Comparison of ENCODE assay signal across 26 cellular contexts in genomic region chr2:105125920-105126319, GRCh38.
"Had no signal": no experiment of that assay in that cellular context is flagged by ENCODE, and none has a peak within 500 bp of the region (broad histone marks: within the 10 kb centered on the region; RNA-seq: fewer than 3 reads in every experiment).

No MANE protein-coding gene starts in this region.

- H3K27me3 ChIP-seq: brain microvascular endothelial cell, right atrium auricular region, testis, transverse colon, uterus had no signal

- H3K36me3 ChIP-seq: brain microvascular endothelial cell, gastroesophageal sphincter, right atrium auricular region, transverse colon, uterus had no signal

- ATAC-seq: gastroesophageal sphincter; naive thymus-derived CD4-positive, alpha-beta T cell had no signal

- H3K4me3 ChIP-seq: coronary artery, dorsolateral prefrontal cortex, gastroesophageal sphincter, right atrium auricular region, testis, transverse colon, uterus had no signal

- FAIRE-seq: astrocyte had no signal

- H3K27ac Mint-ChIP-seq: activated CD4-positive, alpha-beta memory T cell treated with anti-CD3 and anti-CD28 coated beads, Interleukin-2, amount 10 ng/mL, durations not matched to agents 7 days and 5 days; activated CD4-positive, alpha-beta T cell treated with anti-CD3 and anti-CD28 coated beads, Interleukin-2, amount 10 ng/mL, durations not matched to agents 7 days and 5 days; activated T-cell treated with anti-CD3 and anti-CD28 coated beads, Interleukin-2, amount 50 U/mL, for 24 hours; naive thymus-derived CD4-positive, alpha-beta T cell; T-helper 1 cell treated with Interleukin-12 subunit alpha and Interleukin-12 subunit beta and Interleukin-4 antibody, amounts not matched to agents 30 μg/mL and 1 μg/mL, for 36 hours had no signal

- DNase-seq: activated CD4-positive, alpha-beta memory T cell treated with anti-CD3 and anti-CD28 coated beads, Interleukin-2, amount 10 ng/mL, durations not matched to agents 7 days and 5 days; activated CD4-positive, alpha-beta T cell treated with anti-CD3 and anti-CD28 coated beads for 1 hour; activated CD4-positive, alpha-beta T cell treated with anti-CD3 and anti-CD28 coated beads, Interleukin-2, amount 10 ng/mL, durations not matched to agents 7 days and 5 days; activated CD8-positive, alpha-beta memory T cell treated with anti-CD3 and anti-CD28 coated beads, Interleukin-2, amount 50 U/mL, for 48 hours; activated gamma-delta T cell treated with Interleukin-2 at 50 U/mL for 16 hours; activated naive CD4-positive, alpha-beta T cell treated with anti-CD3 and anti-CD28 coated beads, Interleukin-2, amount 50 U/mL, for 16 hours; activated T-cell treated with anti-CD3 and anti-CD28 coated beads, Interleukin-2, amount 50 U/mL, for 24 hours; amniotic stem cell; brain microvascular endothelial cell; dorsolateral prefrontal cortex; effector memory CD4-positive, alpha-beta T cell; midbrain; naive thymus-derived CD4-positive, alpha-beta T cell; occipital lobe; stimulated activated CD4-positive, alpha-beta T cell treated with anti-CD3 and anti-CD28 coated beads, Interleukin-2, amount 100 ng/mL, for 48 hours; SW 1271; T-helper 9 cell; testis; transverse colon; uterus had no signal

- H3K9me3 Mint-ChIP-seq: activated CD4-positive, alpha-beta memory T cell treated with anti-CD3 and anti-CD28 coated beads, Interleukin-2, amount 10 ng/mL, durations not matched to agents 7 days and 5 days; activated CD4-positive, alpha-beta T cell treated with anti-CD3 and anti-CD28 coated beads, Interleukin-2, amount 10 ng/mL, durations not matched to agents 7 days and 5 days; activated T-cell treated with anti-CD3 and anti-CD28 coated beads, Interleukin-2, amount 50 U/mL, for 24 hours; T-helper 1 cell treated with Interleukin-12 subunit alpha and Interleukin-12 subunit beta and Interleukin-4 antibody, amounts not matched to agents 30 μg/mL and 1 μg/mL, for 36 hours had no signal

- H3K4me1 ChIP-seq: gastroesophageal sphincter, parathyroid adenoma, right atrium auricular region, testis, transverse colon, uterus had no signal

- H3K9me3 ChIP-seq: testis, transverse colon, uterus had no signal

- H3K79me2 ChIP-seq: parathyroid adenoma had no signal

- H2AFZ ChIP-seq: parathyroid adenoma had no signal

- H3K4me3 Mint-ChIP-seq: activated CD4-positive, alpha-beta memory T cell treated with anti-CD3 and anti-CD28 coated beads, Interleukin-2, amount 10 ng/mL, durations not matched to agents 7 days and 5 days; activated CD4-positive, alpha-beta T cell treated with anti-CD3 and anti-CD28 coated beads, Interleukin-2, amount 10 ng/mL, durations not matched to agents 7 days and 5 days; activated T-cell treated with anti-CD3 and anti-CD28 coated beads, Interleukin-2, amount 50 U/mL, for 24 hours; naive thymus-derived CD4-positive, alpha-beta T cell; T-helper 1 cell treated with Interleukin-12 subunit alpha and Interleukin-12 subunit beta and Interleukin-4 antibody, amounts not matched to agents 30 μg/mL and 1 μg/mL, for 36 hours had no signal

- H3K9ac ChIP-seq: parathyroid adenoma had no signal

- H3K4me1 Mint-ChIP-seq: activated CD4-positive, alpha-beta memory T cell treated with anti-CD3 and anti-CD28 coated beads, Interleukin-2, amount 10 ng/mL, durations not matched to agents 7 days and 5 days; activated CD4-positive, alpha-beta T cell treated with anti-CD3 and anti-CD28 coated beads, Interleukin-2, amount 10 ng/mL, durations not matched to agents 7 days and 5 days had no signal

- H3K27ac ChIP-seq: brain microvascular endothelial cell, coronary artery, gastroesophageal sphincter, parathyroid adenoma, right atrium auricular region, testis, transverse colon, uterus had no signal
